10 cellular contexts compared by ENCODE assay signal in genomic region chr6:149246691-149247384, GRCh38.
DNase-seq lines count a peak whose midpoint lies in the region; ATAC-seq, FAIRE-seq and TF ChIP-seq lines count a peak whose summit lies in the region.
"Had no signal": no experiment of that assay in that cellular context is flagged by ENCODE, and none has a peak within 500 bp of the region (broad histone marks: within the 10 kb centered on the region; RNA-seq: fewer than 3 reads in every experiment).

No MANE protein-coding gene starts in this region.

- ATAC-seq in GM18505 (IDR thresholded peaks at IDR 0.05; ENCODE audit: unreplicated experiment) (peak; percentile 90), GM21528 (IDR thresholded peaks at IDR 0.05; ENCODE audit: low FRiP score, unreplicated experiment) (peak; percentile 93), HG03521 (IDR thresholded peaks at IDR 0.05; ENCODE audit: unreplicated experiment) (peak; percentile 84), left ventricle myocardium superior (peak; percentile 34)

- DNase-seq in left ventricle myocardium superior (no peak), AG20443 (ENCODE audit: low spot score) (no peak), small intestine (no peak), ascending aorta (ENCODE audit: low spot score in 2 of 2) (no peak)
- no peak for DNase-seq in stimulated activated CD4-positive, alpha-beta T cell treated with anti-CD3 and anti-CD28 coated beads, Interleukin-2, amount 100 ng/mL, for 24 hours
- DNase-seq: NCI-H2227 treated with DMSO at 0.1 percent for 48 hours had no signal

- H3K9me3 ChIP-seq in small intestine (ENCODE audit: control insufficient read depth, low read depth) (no peaks in the 10 kb centered on the region), ascending aorta (no peaks in the 10 kb centered on the region)
- H3K9me3 ChIP-seq: tibial nerve had no signal

- FAIRE-seq in small intestine (lab: Jason Lieb, UNC) = no peak

- no peaks in the 10 kb centered on the region for H3K4me1 ChIP-seq in small intestine (ENCODE audit: control insufficient read depth in 2 of 2, insufficient read depth in 1 of 2, low read depth in 1 of 2, low read length in 1 of 2)
- no peaks in the 10 kb centered on the region for H3K4me1 ChIP-seq in ascending aorta
- H3K4me1 ChIP-seq: tibial nerve had no signal

- 77 to 86% (median 86%) methylated on average over 13 of the region's 13 CpGs for WGBS in small intestine, 3 donors

- H3K4me3 ChIP-seq in small intestine (ENCODE audit: low read depth in 1 of 2, low read length in 2 of 2) (no peak overlapping the region), ascending aorta (no peak overlapping the region)

- no peaks in the 10 kb centered on the region for H3K36me3 ChIP-seq in small intestine (ENCODE audit: control insufficient read depth in 2 of 2, insufficient read depth in 2 of 2, low read length in 2 of 2)
- H3K36me3 ChIP-seq in ascending aorta = no peaks in the 10 kb centered on the region
- H3K36me3 ChIP-seq: tibial nerve had no signal

- intact Hi-C loops in left ventricle myocardium superior (cut with micrococcal nuclease) (no loop called here), ascending aorta (cut with DNase I) (no loop called here)

- TF ChIP-seq POLR2A in GM18505 (IDR thresholded peaks at IDR 0.05; ENCODE audit: borderline replicate concordance, extremely low read depth, insufficient read depth, insufficient read length) = no peak

- H3K27me3 ChIP-seq in small intestine (ENCODE audit: control insufficient read depth in 2 of 2, insufficient read depth in 2 of 2, low read length in 2 of 2) (no peaks in the 10 kb centered on the region), ascending aorta (no peaks in the 10 kb centered on the region)
- H3K27me3 ChIP-seq: tibial nerve had no signal

- H3K27ac ChIP-seq in small intestine (ENCODE audit: low read depth in 1 of 2, low read length in 1 of 2) (peak overlapping the region in 1 of 2 donors; percentile 29), ascending aorta (no peak overlapping the region)

- no peak for TF ChIP-seq CTCF in ascending aorta (IDR thresholded peaks at IDR 0.05)

Comparison
In these comparisons a context has a peak if more than half of its experiments do, and no peak if none do; other contexts are left out.
1. ATAC-seq: peak in every context shown above with its lines; median percentile 93 in GM21528; 90 in GM18505; 84 in HG03521; 34 in left ventricle myocardium superior.